8 cellular contexts compared by ENCODE assay signal in the genomic region with DNA sequence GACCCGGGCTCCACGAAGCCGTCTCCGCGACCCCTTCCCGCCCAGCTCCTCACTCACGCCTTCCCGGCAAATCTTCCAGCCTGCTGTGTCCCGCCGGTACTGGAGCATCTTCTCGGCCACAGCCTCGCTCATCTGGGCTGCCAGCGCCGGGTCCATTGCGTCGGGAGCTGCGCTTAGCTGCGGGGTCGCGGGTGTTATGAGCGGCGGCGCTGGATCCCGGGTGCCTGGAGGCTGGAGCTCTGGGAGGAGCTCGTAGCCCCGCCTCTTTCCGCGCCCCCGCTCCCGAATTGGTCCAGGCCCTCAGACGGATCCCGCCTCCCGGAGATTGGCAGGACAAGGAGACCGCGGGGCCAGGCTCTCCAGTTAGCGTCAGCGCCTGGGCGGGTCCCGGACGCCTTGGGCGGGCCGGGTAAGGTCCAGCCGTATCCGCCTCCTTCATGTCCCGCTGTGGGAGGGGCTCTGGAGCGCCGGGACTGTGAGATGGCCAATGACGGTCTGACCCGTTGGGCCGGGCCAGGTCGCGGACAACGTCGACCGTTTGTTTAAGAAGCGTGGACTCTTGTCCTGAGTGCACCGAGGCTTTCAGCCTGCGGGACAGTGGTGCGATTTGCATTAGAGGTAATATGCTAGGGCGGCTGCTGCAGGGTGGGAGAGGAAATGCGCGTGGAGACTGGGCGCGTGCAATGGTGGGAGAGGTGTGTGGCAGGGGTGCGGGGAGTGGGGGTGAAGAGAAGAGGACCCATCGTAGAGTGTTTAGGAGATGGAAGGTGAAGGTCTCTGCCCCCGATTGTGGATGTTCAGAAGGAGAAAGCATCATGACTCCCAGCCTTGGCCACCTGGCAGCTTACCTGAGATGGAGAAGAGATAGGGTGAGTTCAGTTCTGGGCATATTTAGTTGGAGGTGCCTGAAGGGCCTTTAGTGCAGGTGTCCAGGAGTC. TPM values are rescaled to one million over a fixed set of nuclear protein-coding genes. Genes with fewer than 3 reads are reported as not detected.
DNase-seq lines count a peak whose midpoint lies in the region; ATAC-seq and TF ChIP-seq lines count a peak whose summit lies in the region.

A gene with protein sequence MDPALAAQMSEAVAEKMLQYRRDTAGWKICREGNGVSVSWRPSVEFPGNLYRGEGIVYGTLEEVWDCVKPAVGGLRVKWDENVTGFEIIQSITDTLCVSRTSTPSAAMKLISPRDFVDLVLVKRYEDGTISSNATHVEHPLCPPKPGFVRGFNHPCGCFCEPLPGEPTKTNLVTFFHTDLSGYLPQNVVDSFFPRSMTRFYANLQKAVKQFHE (minus strand): TSS at position 198 of the 938 bp plus-strand sequence. CDS start 42 bp downstream, at position 156.

- TF ChIP-seq POLR2A in heart left ventricle (IDR thresholded peaks at IDR 0.05) (peak in 1 of 2 donors; percentile 75), upper lobe of left lung (IDR thresholded peaks at IDR 0.05) (peak in 3 of 4 donors; percentile 57 to 87 (median 77))

- H3K4me1 ChIP-seq in adipocyte (ENCODE audit: control insufficient read depth, insufficient read depth, low read length) = peaks cover 38% of the 10 kb centered on the region
- peaks cover 0 to 18% (median 7%) of the 10 kb centered on the region in 12 donors for H3K4me1 ChIP-seq in heart left ventricle
- H3K4me1 ChIP-seq in upper lobe of left lung = peaks cover 12 to 24% (median 17%) of the 10 kb centered on the region in 4 donors

- H3K27ac ChIP-seq in heart left ventricle (peak within 1 kb of the TSS in 9 of 12 donors; percentile 22 to 80 (median 54)), upper lobe of left lung (peak within 1 kb of the TSS; percentile 49 to 85 (median 76))

- H3K36me3 ChIP-seq in adipocyte (ENCODE audit: control insufficient read depth, insufficient read depth, low read length, severe bottlenecking) = peaks cover 5% of the 10 kb centered on the region
- peaks cover 0 to 23% (median 13%) of the 10 kb centered on the region in 9 donors for H3K36me3 ChIP-seq in heart left ventricle
- H3K36me3 ChIP-seq in upper lobe of left lung = peaks cover 0 to 14% (median 2%) of the 10 kb centered on the region in 4 donors

- H3K9me3 ChIP-seq in adipocyte (ENCODE audit: control insufficient read depth, low read length) (no peaks in the 10 kb centered on the region), heart left ventricle (no peaks in the 10 kb centered on the region), upper lobe of left lung (no peaks in the 10 kb centered on the region)

- H3K27me3 ChIP-seq in adipocyte (replicated peaks; ENCODE audit: control insufficient read depth, insufficient read depth, low read length) (no peaks in the 10 kb centered on the region), heart left ventricle (no peaks in the 10 kb centered on the region), upper lobe of left lung (no peaks in the 10 kb centered on the region)

- TF ChIP-seq EP300 in upper lobe of left lung (IDR thresholded peaks at IDR 0.05) = no peak

- H3K4me3 ChIP-seq in GM12875 (ENCODE audit: low read depth, low read length) (peak within 1 kb of the TSS; percentile 86), adipocyte (ENCODE audit: low read length) (peak within 1 kb of the TSS; percentile 93), heart left ventricle (peak within 1 kb of the TSS; percentile 45 to 99 (median 78)), upper lobe of left lung (peak within 1 kb of the TSS; percentile 46 to 88 (median 73))

- peak within 1 kb of the TSS; percentile 88 for H3K9ac ChIP-seq in adipocyte (ENCODE audit: low read length)

- TF ChIP-seq CTCF in GM12875 (IDR thresholded peaks at IDR 0.05; ENCODE audit: borderline replicate concordance, insufficient read depth, low read depth, low read length) (no peak), heart left ventricle (IDR thresholded peaks at IDR 0.05) (no peak), upper lobe of left lung (IDR thresholded peaks at IDR 0.05) (no peak)

- ATAC-seq in HG02763 (IDR thresholded peaks at IDR 0.05; ENCODE audit: unreplicated experiment) (peak; percentile 99), heart left ventricle (peak; percentile 100), upper lobe of left lung (ENCODE audit: low FRiP score in 2 of 2) (peak; percentile 100)

- DNase-seq in NCI-H1417 (lab: John Stamatoyannopoulos, UW) (peak; percentile 95 to 99 (median 97)), SW 1271 (lab: John Stamatoyannopoulos, UW) (peak; percentile 97 to 98), adipocyte (ENCODE audit: low read depth) (peak; percentile 100), heart left ventricle (peak; percentile 99 to 100 (median 99)), pons (ENCODE audit: low spot score) (peak; percentile 98), upper lobe of left lung (peak; percentile 99 to 100)

- intact Hi-C loops in heart left ventricle (cut with DNase I) = loop anchor here in 3 of 10 donors (5.0 to 10.0 kb wide), 5 partner anchors 47 to 723 kb away; a partner anchor contains a TSS

- 1% methylated on average over 43 to 67 of the region's 67 CpGs for WGBS in heart left ventricle, 4 donors
- 1% methylated on average over 26 to 33 of the region's 67 CpGs for WGBS in upper lobe of left lung, 2 donors

RNA-seq across cellular contexts. Expression of the gene that starts here (rescaled TPM):
- total RNA-seq in heart left ventricle (1 to 10 TPM in 7 of 9 donors, under 1 TPM in 2; 0.49 to 3.0 (median 1.4) TPM), upper lobe of left lung (1 to 10 TPM; 3.0 to 8.3 (median 5.6) TPM)
- 1 to 10 TPM; 1.4 to 3.7 TPM for polyA plus RNA-seq in heart left ventricle

Comparison
In these comparisons a context has a peak if more than half of its experiments do, and no peak if none do; other contexts are left out.
1. Peak in every context shown above with its lines: DNase-seq, ATAC-seq, H3K4me3 ChIP-seq and H3K27ac ChIP-seq.